Comparison of ENCODE assay signal across 8 cellular contexts in the genomic region with DNA sequence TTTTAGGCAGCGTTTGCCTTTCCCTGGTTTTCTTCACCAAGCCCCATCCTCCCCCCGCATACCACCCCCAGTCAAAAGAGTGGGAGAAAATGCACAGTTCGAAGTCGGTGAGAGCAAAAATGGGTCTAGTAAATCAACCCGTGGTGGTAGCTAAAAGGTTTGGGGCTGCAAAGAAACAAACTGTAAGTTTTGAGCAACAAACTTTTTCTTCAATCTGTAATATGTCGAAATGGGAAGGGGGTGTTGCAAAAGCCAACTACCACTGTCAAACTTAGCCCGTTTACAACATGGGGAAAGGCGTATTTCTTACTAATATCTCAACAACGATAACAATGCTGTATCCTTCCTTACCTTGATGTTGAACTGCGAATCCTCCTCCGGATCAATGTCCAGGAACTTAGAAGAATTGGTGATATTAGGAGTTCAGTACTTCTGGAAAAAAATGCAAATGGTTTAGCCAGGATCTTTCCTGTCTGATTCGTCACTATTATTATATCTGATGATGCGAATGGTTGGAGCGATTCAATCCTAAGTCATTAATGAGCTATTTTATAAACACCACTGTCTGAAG. TPM values are rescaled to one million over a fixed set of nuclear protein-coding genes. Genes with fewer than 3 reads are reported as not detected.
A peak's percentile ranks its signal among the peaks of the same experiment; 100 is the strongest.
DNase-seq lines count a peak whose midpoint lies in the region; ATAC-seq and TF ChIP-seq lines count a peak whose summit lies in the region.

No MANE protein-coding gene starts in this region.

- peak overlapping the region; percentile 85 to 95 for H3K9ac ChIP-seq in mucosa of rectum (ENCODE audit: low read depth in 1 of 2, low read length in 2 of 2)

- intact Hi-C loops in breast epithelium (cut with DNase I; ENCODE audit: low total_unique reads): loop anchor here (5.0 kb wide), 1 partner anchor 1963 kb away; a partner anchor contains a TSS

- no peaks in the 10 kb centered on the region for H3K9me3 ChIP-seq in breast epithelium
- H3K9me3 ChIP-seq in mucosa of rectum (ENCODE audit: control insufficient read depth in 2 of 2, low read length in 2 of 2): no peaks in the 10 kb centered on the region

- TF ChIP-seq POLR2A in NB4 (IDR thresholded peaks at IDR 0.05; ENCODE audit: extremely low read depth, insufficient read length): peak; percentile 39
- no peak for TF ChIP-seq POLR2A in breast epithelium (IDR thresholded peaks at IDR 0.05)

- H3K27me3 ChIP-seq in breast epithelium (peaks cover 17 to 79% of the 10 kb centered on the region in 2 donors), mucosa of rectum (ENCODE audit: control insufficient read depth in 2 of 2, insufficient read depth in 2 of 2, low read length in 2 of 2) (peaks cover 12 to 22% of the 10 kb centered on the region in 2 donors)

- no peak overlapping the region for H3K27ac ChIP-seq in breast epithelium
- H3K27ac ChIP-seq in mucosa of rectum (ENCODE audit: low read depth in 2 of 2, low read length in 2 of 2): peak overlapping the region; percentile 89 to 93

- H3K36me3 ChIP-seq in breast epithelium (no peaks in the 10 kb centered on the region), mucosa of rectum (ENCODE audit: control insufficient read depth in 2 of 2, insufficient read depth in 2 of 2, low read length in 2 of 2) (peaks cover 0 to 4% of the 10 kb centered on the region in 2 donors)

- peak; percentile 45 for DNase-seq in GF-D8 (lab: John Stamatoyannopoulos, UW)
- peak; percentile 82 for DNase-seq in NB4 (ENCODE audit: low read depth)
- DNase-seq in breast epithelium (ENCODE audit: low spot score in 2 of 2): no peak
- DNase-seq in NCI-H2171 treated with DMSO at 0.1 percent for 48 hours (lab: John Stamatoyannopoulos, UW): no peak
- no peak for DNase-seq in NCI-H1092 treated with DMSO at 0.1 percent for 48 hours (lab: John Stamatoyannopoulos, UW)

- TF ChIP-seq CTCF in NB4 (IDR thresholded peaks at IDR 0.05; ENCODE audit: low read depth, low read length) (no peak), breast epithelium (IDR thresholded peaks at IDR 0.05) (no peak)

- ATAC-seq in GM21447 (IDR thresholded peaks at IDR 0.05; ENCODE audit: unreplicated experiment): no peak
- ATAC-seq in HG02970 (IDR thresholded peaks at IDR 0.05; ENCODE audit: low FRiP score, unreplicated experiment): no peak

- H3K4me1 ChIP-seq in breast epithelium (peaks cover 10% of the 10 kb centered on the region in 2 donors), mucosa of rectum (ENCODE audit: control insufficient read depth in 2 of 2, insufficient read depth in 2 of 2, low read length in 2 of 2) (peaks cover 6 to 10% of the 10 kb centered on the region in 2 donors)

- H3K4me3 ChIP-seq in NB4 (ENCODE audit: low read depth, low read length): peak overlapping the region; percentile 89
- peak overlapping the region; percentile 63 to 90 (median 73) for H3K4me3 ChIP-seq in breast epithelium
- peak overlapping the region; percentile 91 to 97 for H3K4me3 ChIP-seq in mucosa of rectum (ENCODE audit: low read length in 2 of 2)

RNA-seq across cellular contexts. Expression of a gene that starts 2.4 kb away (rescaled TPM):
- total RNA-seq in breast epithelium: 10 to 100 TPM in 1 of 3 donors, 1 to 10 TPM in 2; 2.3 to 12.2 (median 8.2) TPM

Comparison
In these comparisons a context has a peak if more than half of its experiments do, and no peak if none do; other contexts are left out.
1. DNase-seq: peak in GF-D8 (single experiment) and NB4 (single experiment); none in breast epithelium (0 of 2), NCI-H2171 treated with DMSO at 0.1 percent for 48 hours (single experiment) and NCI-H1092 treated with DMSO at 0.1 percent for 48 hours (single experiment).
2. H3K27ac ChIP-seq: peak in mucosa of rectum (2 of 2); none in breast epithelium (0 of 2).
3. Peak in every context shown above with its lines, with median percentiles within 50 percentile points of each other: H3K4me3 ChIP-seq.